In genomic region chr13:23146811-23147245, GRCh38 we compare ENCODE assay signal across 18 cellular contexts. TPM values are rescaled to one million over a fixed set of nuclear protein-coding genes. Genes with fewer than 3 reads are reported as not detected.
DNase-seq lines count a peak whose midpoint lies in the region; ATAC-seq and TF ChIP-seq lines count a peak whose summit lies in the region.
"Had no signal": no experiment of that assay in that cellular context is flagged by ENCODE, and none has a peak within 500 bp of the region (broad histone marks: within the 10 kb centered on the region; RNA-seq: fewer than 3 reads in every experiment).

No MANE protein-coding gene starts in this region.

- TF ChIP-seq CTCF in RWPE2 (IDR thresholded peaks at IDR 0.05; ENCODE audit: poor library complexity, severe bottlenecking) = no peak
- no peak for TF ChIP-seq CTCF in gastroesophageal sphincter (IDR thresholded peaks at IDR 0.05)

- 10 to 19% methylated on average over 5 of the region's 5 CpGs for WGBS in gastroesophageal sphincter (ENCODE audit: low coverage in 1 of 2), 2 donors

- ATAC-seq in RWPE2 (ENCODE audit: low read depth) (peak; percentile 60), gastroesophageal sphincter (peak; percentile 58), GM21576 (IDR thresholded peaks at IDR 0.05; ENCODE audit: unreplicated experiment) (no peak)
- ATAC-seq: activated naive CD4-positive, alpha-beta T cell treated with anti-CD3 and anti-CD28 coated beads, Interleukin-2, amount 50 U/mL, for 72 hours; activated T-cell treated with anti-CD3 and anti-CD28 coated beads, Interleukin-2, amount 50 U/mL, for 72 hours; body of pancreas had no signal

- H3K9me3 ChIP-seq in RWPE2 (ENCODE audit: severe bottlenecking) (no peaks in the 10 kb centered on the region), gastroesophageal sphincter (peaks cover 0 to 8% (median 0%) of the 10 kb centered on the region in 3 donors)
- H3K9me3 ChIP-seq: body of pancreas, pancreas had no signal

- H3K27ac ChIP-seq in RWPE2 (ENCODE audit: poor library complexity, severe bottlenecking) (no peak overlapping the region), gastroesophageal sphincter (no peak overlapping the region)
- H3K27ac ChIP-seq: pancreas, VCaP had no signal

- DNase-seq in KG1 (lab: John Stamatoyannopoulos, UW) (peak; percentile 14), RWPE2 (ENCODE audit: low spot score) (no peak), superior temporal gyrus (ENCODE audit: extremely low spot score) (peak; percentile 61), UCSD-AML1 (lab: John Stamatoyannopoulos, UW; ENCODE audit: unreplicated experiment) (no peak), ACHN (no peak), NCI-H82 (lab: John Stamatoyannopoulos, UW) (no peak)
- DNase-seq: activated T-cell treated with anti-CD3 and anti-CD28 coated beads, Interleukin-2, amount 50 U/mL, for 72 hours; body of pancreas; cortex of kidney; H7; NCI-H2029; NCI-H510A; pancreas had no signal

- no peak for TF ChIP-seq POLR2A in gastroesophageal sphincter (IDR thresholded peaks at IDR 0.05)

- no peaks in the 10 kb centered on the region for H3K36me3 ChIP-seq in RWPE2 (ENCODE audit: low read depth)
- H3K36me3 ChIP-seq in gastroesophageal sphincter = no peaks in the 10 kb centered on the region
- H3K36me3 ChIP-seq: pancreas had no signal

- H3K4me3 ChIP-seq in RWPE2 (ENCODE audit: severe bottlenecking) = no peak overlapping the region
- H3K4me3 ChIP-seq in gastroesophageal sphincter = no peak overlapping the region
- H3K4me3 ChIP-seq: body of pancreas, pancreas, skin epidermis had no signal

- H3K4me1 ChIP-seq in RWPE2 (ENCODE audit: insufficient read depth, poor library complexity, severe bottlenecking) (no peaks in the 10 kb centered on the region), gastroesophageal sphincter (peaks cover 0 to 10% (median 0%) of the 10 kb centered on the region in 3 donors)
- H3K4me1 ChIP-seq: body of pancreas, pancreas had no signal

- in situ Hi-C loops in ACHN (cut with HindIII; ENCODE audit: low pct_ligation_motif_present, low pct_unique_long_range_greater_than_20kb, low sequenced_read_pairs) = no loop called here

- H3K27me3 ChIP-seq in RWPE2 (ENCODE audit: insufficient read depth, poor library complexity, severe bottlenecking) (no peaks in the 10 kb centered on the region), gastroesophageal sphincter (peaks cover 6% of the 10 kb centered on the region)
- H3K27me3 ChIP-seq: body of pancreas, pancreas had no signal

- no peak for TF ChIP-seq EP300 in gastroesophageal sphincter (IDR thresholded peaks at IDR 0.05)

RNA-seq across cellular contexts. Expression of gene SGCG, which starts 34.0 kb away (rescaled TPM):
- total RNA-seq in gastroesophageal sphincter = 1 to 10 TPM in 3 of 4 donors, not detected in 1; 1.3 to 1.6 (median 1.4) TPM
- total RNA-seq: activated naive CD4-positive, alpha-beta T cell treated with anti-CD3 and anti-CD28 coated beads, Interleukin-2, amount 50 U/mL, for 72 hours; activated T-cell treated with anti-CD3 and anti-CD28 coated beads, Interleukin-2, amount 50 U/mL, for 72 hours; H7 had no signal

Comparison
In these comparisons a context has a peak if more than half of its experiments do, and no peak if none do; other contexts are left out.
1. DNase-seq: peak in KG1 (single experiment) and superior temporal gyrus (single experiment); none in RWPE2 (single experiment), UCSD-AML1 (single experiment), ACHN (single experiment) and NCI-H82 (single experiment).